Comparison of ENCODE assay signal across 1 cellular context in the genomic region with DNA sequence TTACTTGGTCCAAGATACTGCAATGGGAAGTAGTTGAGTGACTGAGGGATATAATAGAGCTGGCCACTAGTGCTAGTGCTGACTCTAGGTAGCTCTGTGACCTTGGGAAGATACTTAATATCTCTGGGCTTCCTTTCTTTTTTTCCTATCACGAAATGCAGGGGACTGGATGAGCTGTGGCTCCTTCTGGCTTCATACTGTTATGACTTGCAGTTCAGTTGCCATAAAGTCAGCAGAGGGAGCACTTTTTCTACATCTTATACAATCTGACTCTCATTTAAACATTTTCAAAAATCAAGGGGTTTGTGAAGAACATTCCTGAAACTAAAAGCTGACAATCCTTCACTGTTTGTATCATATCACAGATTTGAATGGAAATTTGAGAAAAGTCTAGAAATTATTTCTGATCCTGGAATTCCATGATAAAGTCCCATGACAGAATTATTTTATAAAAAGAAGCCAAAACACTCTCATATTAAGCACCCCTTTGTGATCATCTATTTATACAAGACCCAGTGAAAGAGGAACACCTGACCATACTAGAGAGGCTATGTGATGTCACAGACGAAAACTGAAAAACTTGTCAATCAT.
TF ChIP-seq lines count a peak whose summit lies in the region.

No MANE protein-coding gene starts in this region.

TF ChIP-seq in H1, 55 proteins besides CTCF, POLR2A, EP300 and RAD21:
- no peak for TF ChIP-seq NRF1 (IDR thresholded peaks at IDR 0.05; ENCODE audit: low read depth, low read length)
- TF ChIP-seq SIRT6 (IDR thresholded peaks at IDR 0.05; ENCODE audit: low read length) = no peak
- TF ChIP-seq SRF (IDR thresholded peaks at IDR 0.05; ENCODE audit: low read depth, low read length) = no peak
- TF ChIP-seq, protein P1, sequence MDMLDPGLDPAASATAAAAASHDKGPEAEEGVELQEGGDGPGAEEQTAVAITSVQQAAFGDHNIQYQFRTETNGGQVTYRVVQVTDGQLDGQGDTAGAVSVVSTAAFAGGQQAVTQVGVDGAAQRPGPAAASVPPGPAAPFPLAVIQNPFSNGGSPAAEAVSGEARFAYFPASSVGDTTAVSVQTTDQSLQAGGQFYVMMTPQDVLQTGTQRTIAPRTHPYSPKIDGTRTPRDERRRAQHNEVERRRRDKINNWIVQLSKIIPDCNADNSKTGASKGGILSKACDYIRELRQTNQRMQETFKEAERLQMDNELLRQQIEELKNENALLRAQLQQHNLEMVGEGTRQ (IDR thresholded peaks at IDR 0.05; ENCODE audit: low read length) = no peak
- no peak for TF ChIP-seq SIN3A (conservative IDR thresholded peaks at IDR 0.05 in 1 of 2, IDR thresholded peaks at IDR 0.05 in 1 of 2; ENCODE audit: low read depth in 1 of 2, low read length in 2 of 2)
- no peak for TF ChIP-seq PHF8 (conservative IDR thresholded peaks at IDR 0.05; ENCODE audit: low read depth, low read length)
